9 cellular contexts compared by ENCODE assay signal in genomic region chr11:78424334-78425270, GRCh38. TPM values are rescaled to one million over a fixed set of nuclear protein-coding genes. Genes with fewer than 3 reads are reported as not detected.
A peak's percentile ranks its signal among the peaks of the same experiment; 100 is the strongest.
DNase-seq lines count a peak whose midpoint lies in the region; ATAC-seq and TF ChIP-seq lines count a peak whose summit lies in the region.
"Had no signal": no experiment of that assay in that cellular context is flagged by ENCODE, and none has a peak within 500 bp of the region (broad histone marks: within the 10 kb centered on the region; RNA-seq: fewer than 3 reads in every experiment).

No MANE protein-coding gene starts in this region.

- H3K9me3 ChIP-seq in BE2C = no peaks in the 10 kb centered on the region

- no peaks in the 10 kb centered on the region for H3K36me3 ChIP-seq in BE2C

- no peaks in the 10 kb centered on the region for H3K27me3 ChIP-seq in BE2C
- H3K27me3 ChIP-seq: foreskin keratinocyte had no signal

- TF ChIP-seq CTCF in BE2C (IDR thresholded peaks at IDR 0.05; ENCODE audit: low read depth, low read length) = no peak
- TF ChIP-seq CTCF in fibroblast of villous mesenchyme (IDR thresholded peaks at IDR 0.05; ENCODE audit: insufficient read depth, low read depth, low read length) = no peak

- peak; percentile 57 for DNase-seq in BE2C
- peak; percentile 58 for DNase-seq in NCI-H82 (lab: John Stamatoyannopoulos, UW)
- DNase-seq in fibroblast of villous mesenchyme (ENCODE audit: low read depth) = peak; percentile 95
- no peak for DNase-seq in midbrain (lab: John Stamatoyannopoulos, UW)
- no peak for DNase-seq in NCI-H226
- no peak for DNase-seq in activated gamma-delta T cell (lab: John Stamatoyannopoulos, UW)
- DNase-seq: foreskin keratinocyte had no signal

- peaks cover 62% of the 10 kb centered on the region for H3K4me1 ChIP-seq in BE2C

- H3K4me3 ChIP-seq in BE2C (ENCODE audit: low read depth, low read length) = peak overlapping the region; percentile 4; the same call in 1 of the 2 replicates
- H3K4me3 ChIP-seq in fibroblast of villous mesenchyme (ENCODE audit: low read depth, low read length) = no peak overlapping the region

- ATAC-seq in GM21528 (IDR thresholded peaks at IDR 0.05; ENCODE audit: low FRiP score, unreplicated experiment) = peak; percentile 33
- no peak for ATAC-seq in GM21786 (IDR thresholded peaks at IDR 0.05; ENCODE audit: unreplicated experiment)
- ATAC-seq: foreskin keratinocyte had no signal

RNA-seq across cellular contexts. Expression of gene GAB2, which starts 7.0 kb away (rescaled TPM):
- 26.0 TPM for polyA plus RNA-seq in BE2C (2012; ENCODE audit: insufficient read depth, insufficient read length, low read depth)
- 8.2 and 11.3 TPM in 2 replicates for total RNA-seq in fibroblast of villous mesenchyme

Comparison
In these comparisons a context has a peak if more than half of its experiments do, and no peak if none do; other contexts are left out.
1. DNase-seq: peak in BE2C (single experiment), NCI-H82 (single experiment) and fibroblast of villous mesenchyme (single experiment); none in midbrain (single experiment), NCI-H226 (single experiment) and activated gamma-delta T cell (single experiment).